ENCODE assay signal across 9 cellular contexts in genomic region chr4:173990126-173990878, GRCh38.
A peak's percentile ranks its signal among the peaks of the same experiment; 100 is the strongest.
DNase-seq lines count a peak whose midpoint lies in the region; ATAC-seq and TF ChIP-seq lines count a peak whose summit lies in the region.
"Had no signal": no experiment of that assay in that cellular context is flagged by ENCODE, and none has a peak within 500 bp of the region (broad histone marks: within the 10 kb centered on the region; RNA-seq: fewer than 3 reads in every experiment).

No MANE protein-coding gene starts in this region.

- H3K27me3 ChIP-seq in ACC112 (ENCODE audit: insufficient read depth, low read length) (no peaks in the 10 kb centered on the region), GM23248 (replicated peaks; ENCODE audit: insufficient read depth) (no peaks in the 10 kb centered on the region), smooth muscle cell (ENCODE audit: low read depth) (no peaks in the 10 kb centered on the region)

- DNase-seq in GM23248 (peak; percentile 68), RPMI7951 (ENCODE audit: low read depth) (peak; percentile 14), globus pallidus (ENCODE audit: low spot score) (peak; percentile 12), smooth muscle cell (lab: John Stamatoyannopoulos, UW; ENCODE audit: unreplicated experiment) (no peak)
- no peak for DNase-seq in activated naive CD4-positive, alpha-beta T cell treated with anti-CD3 and anti-CD28 coated beads, Interleukin-2, amount 10 ng/mL, durations not matched to agents 7 days and 5 days
- no peak for DNase-seq in activated CD4-positive, alpha-beta T cell treated with anti-CD3 and anti-CD28 coated beads, Interleukin-2, amount 50 U/mL, for 48 hours

- CTCF ChIA-PET in activated naive CD4-positive, alpha-beta T cell treated with anti-CD3 and anti-CD28 coated beads, Interleukin-2, amount 10 ng/mL, durations not matched to agents 7 days and 5 days (lab: Charles Lee) = interaction anchor here (0.5 to 1.4 kb wide), 4 partner anchors 9 to 636 kb away, joined by 3 to 5 read pairs (median 4); no protein-coding TSS in a partner anchor

- H4K20me1 ChIP-seq in GM23248 (ENCODE audit: insufficient read depth) (no peaks in the 10 kb centered on the region), smooth muscle cell (ENCODE audit: low read depth) (no peaks in the 10 kb centered on the region)

- H3K4me1 ChIP-seq in ACC112 (ENCODE audit: control insufficient read depth, insufficient read depth, low read length, unreplicated experiment) (no peaks in the 10 kb centered on the region), GM23248 (ENCODE audit: insufficient read depth) (no peaks in the 10 kb centered on the region), smooth muscle cell (ENCODE audit: low read depth) (peaks cover 9% of the 10 kb centered on the region)

- no peaks in the 10 kb centered on the region for H3K27me3 Mint-ChIP-seq in activated naive CD4-positive, alpha-beta T cell treated with anti-CD3 and anti-CD28 coated beads, Interleukin-2, amount 10 ng/mL, durations not matched to agents 7 days and 5 days
- H3K27me3 Mint-ChIP-seq: central memory CD8-positive, alpha-beta T cell had no signal

- H3K79me2 ChIP-seq in ACC112 (ENCODE audit: control insufficient read depth, insufficient read depth, low read length, unreplicated experiment) (no peaks in the 10 kb centered on the region), GM23248 (ENCODE audit: insufficient read depth) (no peaks in the 10 kb centered on the region), smooth muscle cell (ENCODE audit: low read depth) (peaks cover 17% of the 10 kb centered on the region)

- no peak overlapping the region for H3K9ac ChIP-seq in GM23248
- H3K9ac ChIP-seq in smooth muscle cell (ENCODE audit: low read depth) = no peak overlapping the region

- no peak overlapping the region for H3K27ac Mint-ChIP-seq in activated naive CD4-positive, alpha-beta T cell treated with anti-CD3 and anti-CD28 coated beads, Interleukin-2, amount 10 ng/mL, durations not matched to agents 7 days and 5 days

- no peak overlapping the region for H3K4me2 ChIP-seq in GM23248 (ENCODE audit: unreplicated experiment)
- H3K4me2 ChIP-seq in smooth muscle cell = peak overlapping the region; percentile 77

- no peak overlapping the region for H3K4me3 Mint-ChIP-seq in activated naive CD4-positive, alpha-beta T cell treated with anti-CD3 and anti-CD28 coated beads, Interleukin-2, amount 10 ng/mL, durations not matched to agents 7 days and 5 days
- H3K4me3 Mint-ChIP-seq: central memory CD8-positive, alpha-beta T cell had no signal

- H3K9me3 Mint-ChIP-seq in activated naive CD4-positive, alpha-beta T cell treated with anti-CD3 and anti-CD28 coated beads, Interleukin-2, amount 10 ng/mL, durations not matched to agents 7 days and 5 days = no peaks in the 10 kb centered on the region
- H3K9me3 Mint-ChIP-seq: central memory CD8-positive, alpha-beta T cell had no signal

- H3K27ac ChIP-seq in ACC112 (ENCODE audit: low read depth, low read length) (no peak overlapping the region), GM23248 (no peak overlapping the region), smooth muscle cell (ENCODE audit: low read depth) (peak overlapping the region; percentile 73)

- no peak for ATAC-seq in HG03457 (IDR thresholded peaks at IDR 0.05; ENCODE audit: unreplicated experiment)

- H3K4me1 Mint-ChIP-seq in activated naive CD4-positive, alpha-beta T cell treated with anti-CD3 and anti-CD28 coated beads, Interleukin-2, amount 10 ng/mL, durations not matched to agents 7 days and 5 days = no peaks in the 10 kb centered on the region
- H3K4me1 Mint-ChIP-seq: central memory CD8-positive, alpha-beta T cell had no signal

- 33 to 35% methylated on average over 6 of the region's 6 CpGs for WGBS in GM23248 (ENCODE audit: low coverage in 1 of 2, low lambda C conversion rate in 2 of 2, missing lambda C conversion rate in 2 of 2), 2 experiments
- 36% methylated on average over 6 of the region's 6 CpGs for WGBS in smooth muscle cell (ENCODE audit: low lambda C conversion rate)

- H3K9me3 ChIP-seq in GM23248 (ENCODE audit: low read depth) = no peaks in the 10 kb centered on the region
- no peaks in the 10 kb centered on the region for H3K9me3 ChIP-seq in smooth muscle cell (replicated peaks; ENCODE audit: low read depth)

- in situ Hi-C loops in GM23248 (cut with MboI) = no loop called here

- H2AFZ ChIP-seq in ACC112 (ENCODE audit: low read length, unreplicated experiment) = peak overlapping the region; percentile 53
- 0 out of 2 replicates have a peak overlapping the region, but pooled peaks have one; percentile 6 for H2AFZ ChIP-seq in GM23248
- peak overlapping the region; percentile 71 for H2AFZ ChIP-seq in smooth muscle cell (ENCODE audit: low read depth)

- H3K36me3 ChIP-seq in ACC112 (ENCODE audit: insufficient read depth, low read length) = no peaks in the 10 kb centered on the region
- H3K36me3 ChIP-seq in GM23248 (ENCODE audit: low read depth) = no peaks in the 10 kb centered on the region
- no peaks in the 10 kb centered on the region for H3K36me3 ChIP-seq in smooth muscle cell (ENCODE audit: low read depth)

- H3F3A ChIP-seq in GM23248 (ENCODE audit: insufficient read depth) = no peaks in the 10 kb centered on the region
- H3F3A ChIP-seq in smooth muscle cell (ENCODE audit: low read depth) = peaks cover 10% of the 10 kb centered on the region

- peak; percentile 69 for TF ChIP-seq CTCF in smooth muscle cell (IDR thresholded peaks at IDR 0.05; ENCODE audit: borderline replicate concordance, insufficient read depth, poor library complexity, severe bottlenecking)

- no peaks in the 10 kb centered on the region for H3K36me3 Mint-ChIP-seq in activated naive CD4-positive, alpha-beta T cell treated with anti-CD3 and anti-CD28 coated beads, Interleukin-2, amount 10 ng/mL, durations not matched to agents 7 days and 5 days

- H3K4me3 ChIP-seq in ACC112 (ENCODE audit: low read depth, low read length) (no peak overlapping the region), GM23248 (no peak overlapping the region), smooth muscle cell (peak overlapping the region; percentile 25)

- H3K9me2 ChIP-seq in GM23248 (ENCODE audit: insufficient read depth) = no peaks in the 10 kb centered on the region

Comparison
In these comparisons a context has a peak if more than half of its experiments do, and no peak if none do; other contexts are left out.
1. H2AFZ ChIP-seq: peak in every context shown above with its lines; median percentile 71 in smooth muscle cell; 53 in ACC112; 6 in GM23248.
2. DNase-seq: peak in GM23248 (single experiment), RPMI7951 (single experiment) and globus pallidus (single experiment); none in smooth muscle cell (single experiment), activated naive CD4-positive, alpha-beta T cell treated with anti-CD3 and anti-CD28 coated beads, Interleukin-2, amount 10 ng/mL, durations not matched to agents 7 days and 5 days (single experiment) and activated CD4-positive, alpha-beta T cell treated with anti-CD3 and anti-CD28 coated beads, Interleukin-2, amount 50 U/mL, for 48 hours (0 of 2).